ENCODE assay signal across 16 cellular contexts in the genomic region with DNA sequence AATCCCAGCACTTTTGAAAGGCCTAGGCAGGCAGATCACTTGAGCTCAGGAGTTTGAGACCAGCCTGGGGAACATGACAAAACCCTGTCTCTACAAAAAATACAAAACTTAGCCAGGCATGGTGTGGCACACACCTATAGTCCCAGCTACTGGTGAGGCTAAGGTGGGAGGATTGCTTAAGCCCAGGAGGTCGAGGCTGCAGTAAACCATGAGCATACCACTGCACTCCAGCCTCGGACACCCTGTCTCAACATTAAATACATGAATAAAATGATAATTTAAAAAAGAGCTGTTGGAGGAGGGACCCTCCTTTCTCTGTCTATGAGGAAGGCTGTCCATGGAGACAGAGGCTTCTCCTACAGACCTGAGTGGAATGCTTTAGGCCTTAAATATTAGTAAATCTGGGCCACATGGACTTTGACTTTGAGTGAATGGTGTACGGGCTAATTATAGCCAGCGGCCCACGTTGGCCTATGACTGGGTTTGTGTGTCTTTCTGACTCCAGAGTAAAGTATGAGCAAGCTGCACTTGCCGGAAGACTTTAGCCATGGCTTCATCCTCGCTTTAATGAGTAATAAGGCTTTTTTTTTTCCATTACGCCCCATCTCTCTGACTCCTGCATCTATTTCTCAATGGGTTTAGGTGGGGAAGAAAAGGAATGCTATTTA. TPM values are rescaled to one million over a fixed set of nuclear protein-coding genes. Genes with fewer than 3 reads are reported as not detected.
DNase-seq lines count a peak whose midpoint lies in the region; ATAC-seq, FAIRE-seq and TF ChIP-seq lines count a peak whose summit lies in the region.
"Had no signal": no experiment of that assay in that cellular context is flagged by ENCODE, and none has a peak within 500 bp of the region (broad histone marks: within the 10 kb centered on the region; RNA-seq: fewer than 3 reads in every experiment).

No MANE protein-coding gene starts in this region.

- TF ChIP-seq POLR2A in A549 (IDR thresholded peaks at IDR 0.05; ENCODE audit: low read length), result no peak

- no peaks in the 10 kb centered on the region for H3K27me3 Mint-ChIP-seq in activated CD4-positive, alpha-beta T cell treated with anti-CD3 and anti-CD28 coated beads, Interleukin-2, amount 10 ng/mL, durations not matched to agents 7 days and 5 days

- peak overlapping the region; percentile 79 for H3K4me2 ChIP-seq in A549

- WGBS in A549 (ENCODE audit: missing lambda C conversion rate), result 11% methylated on average over 8 of the region's 8 CpGs

- TF ChIP-seq CTCF in A549 (IDR thresholded peaks at IDR 0.05), result no peak

- H3K9me3 ChIP-seq in A549, result no peaks in the 10 kb centered on the region
- H3K9me3 ChIP-seq: body of pancreas, SJCRH30, spleen, upper lobe of right lung had no signal

- H3K36me3 Mint-ChIP-seq in activated CD4-positive, alpha-beta T cell treated with anti-CD3 and anti-CD28 coated beads, Interleukin-2, amount 10 ng/mL, durations not matched to agents 7 days and 5 days (ENCODE audit: low read depth), result no peaks in the 10 kb centered on the region
- H3K36me3 Mint-ChIP-seq: naive thymus-derived CD8-positive, alpha-beta T cell had no signal

- TF ChIP-seq EP300 in A549 (IDR thresholded peaks at IDR 0.05), result 0 out of 5 replicates have a peak, but pooled peaks of 1 of the 2 experiments have one; percentile 34

- H3K4me3 ChIP-seq in A549, result 0 out of 3 replicates have a peak overlapping the region, but pooled peaks have one; percentile 11
- H3K4me3 ChIP-seq: body of pancreas, SJCRH30, spleen, upper lobe of right lung had no signal

- H3K4me1 Mint-ChIP-seq in activated CD4-positive, alpha-beta T cell treated with anti-CD3 and anti-CD28 coated beads, Interleukin-2, amount 10 ng/mL, durations not matched to agents 7 days and 5 days, result no peaks in the 10 kb centered on the region
- H3K4me1 Mint-ChIP-seq: naive thymus-derived CD8-positive, alpha-beta T cell had no signal

- peaks cover 47% of the 10 kb centered on the region for H3K4me1 ChIP-seq in A549
- H3K4me1 ChIP-seq: spleen, upper lobe of right lung had no signal

- peak overlapping the region; percentile 83 to 87 for H3K27ac ChIP-seq in A549
- H3K27ac ChIP-seq: SJCRH30, spleen, upper lobe of right lung had no signal

- no peaks in the 10 kb centered on the region for H3K9me3 Mint-ChIP-seq in activated CD4-positive, alpha-beta T cell treated with anti-CD3 and anti-CD28 coated beads, Interleukin-2, amount 10 ng/mL, durations not matched to agents 7 days and 5 days
- H3K9me3 Mint-ChIP-seq: naive thymus-derived CD8-positive, alpha-beta T cell had no signal

- FAIRE-seq in A549 (lab: Jason Lieb, UNC), result no peak
- FAIRE-seq: A204.1, GM18507 had no signal

- CTCF ChIA-PET in A549 (lab: Yijun Ruan, JAX), result interaction anchor here (1.1 to 1.3 kb wide), 2 partner anchors 13 to 28 kb away, joined by 3 read pairs; no protein-coding TSS in a partner anchor
- CTCF ChIA-PET in activated CD4-positive, alpha-beta T cell treated with anti-CD3 and anti-CD28 coated beads, Interleukin-2, amount 10 ng/mL, durations not matched to agents 7 days and 5 days (lab: Charles Lee), result interaction anchor here (0.5 kb wide), 1 partner anchor 69 kb away, joined by 3 read pairs; no protein-coding TSS in a partner anchor

- TF ChIP-seq RAD21 in A549 (conservative IDR thresholded peaks at IDR 0.05 in 1 of 2, IDR thresholded peaks at IDR 0.05 in 1 of 2), result no peak

- H3K27ac Mint-ChIP-seq in activated CD4-positive, alpha-beta T cell treated with anti-CD3 and anti-CD28 coated beads, Interleukin-2, amount 10 ng/mL, durations not matched to agents 7 days and 5 days, result no peak overlapping the region
- H3K27ac Mint-ChIP-seq: naive thymus-derived CD8-positive, alpha-beta T cell had no signal

- DNase-seq in A549 (ENCODE audit: low read depth in 1 of 2, low spot score in 1 of 2) (peak; percentile 66 to 83), HPDE6-E6E7 (ENCODE audit: extremely low spot score) (peak; percentile 86), astrocyte of the hippocampus (ENCODE audit: low read depth, low spot score) (peak; percentile 75), kidney tubule cell (ENCODE audit: low spot score) (peak; percentile 83), mesenteric fat pad (ENCODE audit: low spot score) (no peak), SW480 (ENCODE audit: low spot score) (no peak)
- no peak for DNase-seq in activated CD4-positive, alpha-beta T cell treated with anti-CD3 and anti-CD28 coated beads, Interleukin-2, amount 10 ng/mL, durations not matched to agents 7 days and 5 days
- DNase-seq: activated T-cell treated with anti-CD3 and anti-CD28 coated beads, Interleukin-2, amount 50 U/mL, for 1 hour; naive thymus-derived CD8-positive, alpha-beta T cell; SJCRH30; spleen; upper lobe of right lung had no signal

- POLR2A ChIA-PET in A549 (lab: Yijun Ruan, JAX), result no interaction called here
- POLR2A ChIA-PET in activated CD4-positive, alpha-beta T cell treated with anti-CD3 and anti-CD28 coated beads, Interleukin-2, amount 10 ng/mL, durations not matched to agents 7 days and 5 days (lab: Charles Lee), result no interaction called here

- ATAC-seq in A549, result peak; percentile 93 to 96
- ATAC-seq in HG03159 (IDR thresholded peaks at IDR 0.05; ENCODE audit: unreplicated experiment), result no peak
- ATAC-seq: naive thymus-derived CD8-positive, alpha-beta T cell; upper lobe of right lung had no signal

- H3K4me3 Mint-ChIP-seq in activated CD4-positive, alpha-beta T cell treated with anti-CD3 and anti-CD28 coated beads, Interleukin-2, amount 10 ng/mL, durations not matched to agents 7 days and 5 days, result no peak overlapping the region
- H3K4me3 Mint-ChIP-seq: naive thymus-derived CD8-positive, alpha-beta T cell had no signal

TF ChIP-seq in A549, 52 proteins besides CTCF, POLR2A, EP300 and RAD21:
- TF ChIP-seq, protein P1, sequence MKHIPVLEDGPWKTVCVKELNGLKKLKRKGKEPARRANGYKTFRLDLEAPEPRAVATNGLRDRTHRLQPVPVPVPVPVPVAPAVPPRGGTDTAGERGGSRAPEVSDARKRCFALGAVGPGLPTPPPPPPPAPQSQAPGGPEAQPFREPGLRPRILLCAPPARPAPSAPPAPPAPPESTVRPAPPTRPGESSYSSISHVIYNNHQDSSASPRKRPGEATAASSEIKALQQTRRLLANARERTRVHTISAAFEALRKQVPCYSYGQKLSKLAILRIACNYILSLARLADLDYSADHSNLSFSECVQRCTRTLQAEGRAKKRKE (CRISPR knock-in tag; IDR thresholded peaks at IDR 0.05; ENCODE audit: low read depth), result no peak
- TF ChIP-seq JUNB (IDR thresholded peaks at IDR 0.05) (peak; percentile 49; the same call in 1 of the 2 replicates), FOSL2 (IDR thresholded peaks at IDR 0.05) (no peak), FOSL2 (CRISPR knock-in tag; IDR thresholded peaks at IDR 0.05) (peak; percentile 65), NFE2L2 (conservative IDR thresholded peaks at IDR 0.05; ENCODE audit: low read length) (no peak), JUN (IDR thresholded peaks at IDR 0.05) (0 out of 5 replicates have a peak, but pooled peaks of 1 of the 2 experiments have one; percentile 31)
TF ChIP-seq in A549: peak in this region for 3.

RNA-seq across cellular contexts. Expression of gene RAB3B, which starts 21.3 kb away (rescaled TPM):
- polyA plus RNA-seq in A549 (2011; rRNA removed), result 6.9 and 7.9 TPM in 2 replicates
- 1.6 and 2.2 TPM in 2 replicates for polyA plus RNA-seq in A549 (2012; cell fraction: cytosol; rRNA removed)
- 1.2 and 1.9 TPM in 2 replicates for polyA plus RNA-seq in A549 (2012; cell fraction: nucleus; rRNA removed)
- 10.9 to 15.1 TPM (median 13.6 TPM) in 3 replicates for polyA plus RNA-seq in A549 (2017; fragmentation: RNase III; extraction: RNeasy Plus Mini Kit Qiagen cat#74134 plus additional on column Dnase treatment)
- polyA minus RNA-seq in A549 (2011; rRNA and poly(A)+ RNA removed), result 12.5 and 13.5 TPM in 2 replicates
- not detected for total RNA-seq in mesenteric fat pad
- under 1 TPM; 0.02 TPM for total RNA-seq in activated CD4-positive, alpha-beta T cell treated with anti-CD3 and anti-CD28 coated beads, Interleukin-2, amount 10 ng/mL, durations not matched to agents 7 days and 5 days
- total RNA-seq: upper lobe of right lung had no signal

Comparison
In these comparisons a context has a peak if more than half of its experiments do, and no peak if none do; other contexts are left out.
1. DNase-seq: peak in A549 (2 of 2), HPDE6-E6E7 (single experiment), astrocyte of the hippocampus (single experiment) and kidney tubule cell (single experiment); none in mesenteric fat pad (single experiment), activated CD4-positive, alpha-beta T cell treated with anti-CD3 and anti-CD28 coated beads, Interleukin-2, amount 10 ng/mL, durations not matched to agents 7 days and 5 days (single experiment) and SW480 (single experiment).